ENCODE assay signal across 10 cellular contexts in genomic region chr13:94660695-94661324, GRCh38. TPM values are rescaled to one million over a fixed set of nuclear protein-coding genes. Genes with fewer than 3 reads are reported as not detected.
A peak's percentile ranks its signal among the peaks of the same experiment; 100 is the strongest.
DNase-seq lines count a peak whose midpoint lies in the region; ATAC-seq and TF ChIP-seq lines count a peak whose summit lies in the region.
"Had no signal": no experiment of that assay in that cellular context is flagged by ENCODE, and none has a peak within 500 bp of the region (broad histone marks: within the 10 kb centered on the region; RNA-seq: fewer than 3 reads in every experiment).

No MANE protein-coding gene starts in this region.

- H3K27ac ChIP-seq in RWPE2 (ENCODE audit: poor library complexity, severe bottlenecking) (no peak overlapping the region), iPS-18a (ENCODE audit: low read length) (no peak overlapping the region)

- H3K4me1 ChIP-seq in Caco-2 (no peaks in the 10 kb centered on the region), RWPE2 (ENCODE audit: insufficient read depth, poor library complexity, severe bottlenecking) (peaks cover 10% of the 10 kb centered on the region), iPS-18a (ENCODE audit: control insufficient read depth, low read depth, low read length) (peaks cover 20% of the 10 kb centered on the region)

- H3K9me3 ChIP-seq in Caco-2 (no peaks in the 10 kb centered on the region), RWPE2 (ENCODE audit: severe bottlenecking) (no peaks in the 10 kb centered on the region), iPS-18a (ENCODE audit: control insufficient read depth, low read depth, low read length) (no peaks in the 10 kb centered on the region)

- peak overlapping the region; percentile 0 for H3K4me3 Mint-ChIP-seq in Caco-2 (ENCODE audit: unreplicated experiment)
- no peak overlapping the region for H3K4me3 Mint-ChIP-seq in HFFc6
- peak overlapping the region in 1 of 2 donors; percentile 46 for H3K4me3 Mint-ChIP-seq in CD14-positive monocyte

- no peaks in the 10 kb centered on the region for H3K9me3 Mint-ChIP-seq in Caco-2 (ENCODE audit: unreplicated experiment)
- H3K9me3 Mint-ChIP-seq in HFFc6: no peaks in the 10 kb centered on the region
- H3K9me3 Mint-ChIP-seq in CD14-positive monocyte: peaks cover 0 to 3% (median 0%) of the 10 kb centered on the region in 7 donors

- DNase-seq in Caco-2: peak; percentile 60 to 72
- peak; percentile 34 for DNase-seq in HFFc6
- DNase-seq in RWPE2 (ENCODE audit: low spot score): no peak
- DNase-seq in kidney glomerular epithelial cell (lab: John Stamatoyannopoulos, UW): no peak
- DNase-seq in CD14-positive monocyte (ENCODE audit: low spot score): no peak
- DNase-seq in left lobe of liver (ENCODE audit: low spot score): no peak

- H3K36me3 Mint-ChIP-seq in Caco-2 (ENCODE audit: insufficient read depth, unreplicated experiment) (no peaks in the 10 kb centered on the region), HFFc6 (ENCODE audit: low read depth) (no peaks in the 10 kb centered on the region), CD14-positive monocyte (no peaks in the 10 kb centered on the region)

- H3K9ac ChIP-seq in iPS-18a (ENCODE audit: low read length): no peak overlapping the region

- no peak overlapping the region for H3K27ac Mint-ChIP-seq in Caco-2 (ENCODE audit: unreplicated experiment)
- no peak overlapping the region for H3K27ac Mint-ChIP-seq in HFFc6
- peak overlapping the region in 1 of 7 donors; percentile 9 for H3K27ac Mint-ChIP-seq in CD14-positive monocyte

- no peak for ATAC-seq in RWPE2 (ENCODE audit: low read depth)
- no peak for ATAC-seq in left lobe of liver
- ATAC-seq in HG03469 (IDR thresholded peaks at IDR 0.05; ENCODE audit: unreplicated experiment): no peak

- BruUV-seq in Caco-2 (replicated peaks; lab: Mats Ljungman, UMichigan): no TSS peak

- CTCF ChIA-PET in Caco-2 (lab: Charles Lee): interaction anchor here (0.7 to 1.0 kb wide), 4 partner anchors 11 to 744 kb away, joined by 3 to 4 read pairs (median 3); no protein-coding TSS in a partner anchor

- H3K36me3 ChIP-seq in Caco-2 (ENCODE audit: control insufficient read depth, insufficient read depth, low read length): no peaks in the 10 kb centered on the region
- no peaks in the 10 kb centered on the region for H3K36me3 ChIP-seq in RWPE2 (ENCODE audit: low read depth)
- no peaks in the 10 kb centered on the region for H3K36me3 ChIP-seq in iPS-18a (ENCODE audit: control insufficient read depth, low read depth, low read length)

- H3K27me3 ChIP-seq in Caco-2 (replicated peaks; ENCODE audit: control insufficient read depth, insufficient read depth, low read length): no peaks in the 10 kb centered on the region; the same call in 1 of the 2 replicates
- H3K27me3 ChIP-seq in RWPE2 (ENCODE audit: insufficient read depth, poor library complexity, severe bottlenecking): no peaks in the 10 kb centered on the region
- peaks cover 11% of the 10 kb centered on the region for H3K27me3 ChIP-seq in iPS-18a (ENCODE audit: control insufficient read depth, insufficient read depth, low read length)

- intact Hi-C loops in Caco-2 (cut with micrococcal nuclease; ENCODE audit: unreplicated experiment): loop anchor here (1.0 to 2.0 kb wide), 4 partner anchors 41 to 496 kb away; no protein-coding TSS in a partner anchor
- intact Hi-C loops in CD14-positive monocyte (cut with micrococcal nuclease): no loop called here

- H3K4me3 ChIP-seq in Caco-2 (ENCODE audit: low read depth, low read length): no peak overlapping the region
- no peak overlapping the region for H3K4me3 ChIP-seq in RWPE2 (ENCODE audit: severe bottlenecking)
- H3K4me3 ChIP-seq in iPS-18a (ENCODE audit: low read length): peak overlapping the region; percentile 11

- H3K4me1 Mint-ChIP-seq in Caco-2 (ENCODE audit: low read depth, unreplicated experiment): peaks cover 12% of the 10 kb centered on the region
- peaks cover 45% of the 10 kb centered on the region for H3K4me1 Mint-ChIP-seq in HFFc6 (ENCODE audit: low read depth)
- peaks cover 3% of the 10 kb centered on the region for H3K4me1 Mint-ChIP-seq in CD14-positive monocyte

- POLR2A ChIA-PET in Caco-2 (lab: Charles Lee): no interaction called here

- TF ChIP-seq CTCF in Caco-2 (IDR thresholded peaks at IDR 0.05; ENCODE audit: insufficient read depth in 1 of 2, low read depth in 1 of 2, low read length in 1 of 2, severe bottlenecking in 1 of 2, unreplicated experiment in 1 of 2) (peak in 1 of 2 experiments; percentile 51), HFFc6 (IDR thresholded peaks at IDR 0.05) (peak; percentile 70), RWPE2 (IDR thresholded peaks at IDR 0.05; ENCODE audit: poor library complexity, severe bottlenecking) (peak; percentile 46), CD14-positive monocyte (IDR thresholded peaks at IDR 0.05) (no peak)

- peaks cover 20% of the 10 kb centered on the region for H3K27me3 Mint-ChIP-seq in Caco-2 (ENCODE audit: insufficient read depth, unreplicated experiment)
- H3K27me3 Mint-ChIP-seq in HFFc6 (ENCODE audit: insufficient read depth): peaks cover 17% of the 10 kb centered on the region
- peaks cover 14 to 22% (median 17%) of the 10 kb centered on the region in 3 donors for H3K27me3 Mint-ChIP-seq in CD14-positive monocyte (ENCODE audit: low read depth in 3 of 3)

RNA-seq across cellular contexts. Expression of gene SOX21, which starts 51.5 kb away (rescaled TPM):
- 0.14 TPM in 1 of 2 replicates, not detected in the other for total RNA-seq in Caco-2 (2022)
- not detected for total RNA-seq in HFFc6 (2021; fragmentation: NEBNext Ultra II Directional; extraction: Animal tissue kit (Norgen Biotek cat#: 25700))
- not detected for polyA plus RNA-seq in CD14-positive monocyte
- total RNA-seq in left lobe of liver: not detected
- total RNA-seq: liver, subcutaneous adipose tissue had no signal
- polyA plus RNA-seq: liver had no signal

RNA-seq across cellular contexts. Expression of gene GPR180, which starts 59.2 kb away (rescaled TPM):
- total RNA-seq in Caco-2 (2022): 6.4 and 7.1 TPM in 2 replicates
- total RNA-seq in HFFc6 (2021; fragmentation: NEBNext Ultra II Directional; extraction: Animal tissue kit (Norgen Biotek cat#: 25700)): 10 to 100 TPM in 1 of 6 experiments, 1 to 10 TPM in 5; 8.2 to 10.6 (median 9.1) TPM
- polyA plus RNA-seq in CD14-positive monocyte: 1 to 10 TPM; 1.0 to 1.1 TPM
- total RNA-seq in left lobe of liver: 4.7 TPM

Comparison
In these comparisons a context has a peak if more than half of its experiments do, and no peak if none do; other contexts are left out.
1. DNase-seq: peak in Caco-2 (2 of 2) and HFFc6 (single experiment); none in RWPE2 (single experiment), kidney glomerular epithelial cell (single experiment), CD14-positive monocyte (single experiment) and left lobe of liver (single experiment).